ENCODE assay signal across 9 cellular contexts in the genomic region with DNA sequence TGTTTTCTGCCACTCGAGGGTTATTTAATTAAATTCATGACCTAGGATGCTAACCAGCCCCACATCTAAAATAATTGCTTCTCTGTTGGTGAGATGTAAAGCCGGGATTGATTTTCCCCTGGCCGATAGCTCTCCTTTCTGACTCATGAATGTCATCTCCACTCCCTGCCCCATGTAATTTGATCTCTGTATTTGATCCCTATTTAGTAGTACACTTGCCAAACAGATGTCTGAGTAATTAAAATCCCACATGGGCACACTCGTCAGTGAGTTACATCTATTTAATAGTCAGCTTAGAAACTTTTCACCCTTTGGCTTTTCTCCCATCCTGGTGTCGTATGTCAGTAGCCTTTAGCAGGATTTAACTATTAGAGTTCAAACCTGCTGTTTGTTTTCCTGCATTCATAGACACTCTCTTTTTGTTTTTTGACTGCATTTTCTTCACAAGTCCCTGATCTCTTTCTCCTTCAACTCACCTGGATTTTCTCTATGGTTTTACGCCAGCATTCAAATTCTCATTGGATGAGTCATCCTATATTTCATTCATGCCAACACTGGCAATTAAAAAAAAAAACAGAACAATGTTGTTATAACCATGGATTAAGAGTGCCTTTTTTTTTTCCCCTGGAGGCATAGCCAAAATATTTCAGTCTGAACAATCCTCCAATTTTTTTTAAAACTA.
DNase-seq lines count a peak whose midpoint lies in the region; ATAC-seq and TF ChIP-seq lines count a peak whose summit lies in the region.
"Had no signal": no experiment of that assay in that cellular context is flagged by ENCODE, and none has a peak within 500 bp of the region (broad histone marks: within the 10 kb centered on the region; RNA-seq: fewer than 3 reads in every experiment).

No MANE protein-coding gene starts in this region.

- H3K4me1 Mint-ChIP-seq in chondrocyte (ENCODE audit: low read depth) = peaks cover 36% of the 10 kb centered on the region
- peaks cover 3% of the 10 kb centered on the region for H3K4me1 Mint-ChIP-seq in activated CD4-positive, alpha-beta T cell treated with anti-CD3 and anti-CD28 coated beads, Interleukin-2, amount 10 ng/mL, durations not matched to agents 7 days and 5 days

- in situ Hi-C loops in GM13976 (cut with MboI; ENCODE audit: low sequenced_read_pairs, unreplicated experiment) = loop anchor here (25.0 kb wide), 1 partner anchor 416 kb away; a partner anchor contains a TSS

- TF ChIP-seq CTCF in chondrocyte (IDR thresholded peaks at IDR 0.05) (no peak), GM13976 (IDR thresholded peaks at IDR 0.05; ENCODE audit: borderline replicate concordance, control extremely low read depth, extremely low read depth, insufficient read depth, missing control alignments) (no peak)

- ATAC-seq in GM18520 (IDR thresholded peaks at IDR 0.05; ENCODE audit: unreplicated experiment) (no peak), HG02970 (IDR thresholded peaks at IDR 0.05; ENCODE audit: low FRiP score, unreplicated experiment) (no peak)

- CTCF ChIA-PET in activated CD4-positive, alpha-beta T cell treated with anti-CD3 and anti-CD28 coated beads, Interleukin-2, amount 10 ng/mL, durations not matched to agents 7 days and 5 days (lab: Charles Lee) = interaction anchor here (2.6 kb wide), 1 partner anchor 9 kb away, joined by 8 read pairs; no protein-coding TSS in a partner anchor

- no peaks in the 10 kb centered on the region for H3K36me3 Mint-ChIP-seq in chondrocyte (ENCODE audit: low read depth)
- no peaks in the 10 kb centered on the region for H3K36me3 Mint-ChIP-seq in activated CD4-positive, alpha-beta T cell treated with anti-CD3 and anti-CD28 coated beads, Interleukin-2, amount 10 ng/mL, durations not matched to agents 7 days and 5 days (ENCODE audit: low read depth)

- no peaks in the 10 kb centered on the region for H3K27me3 Mint-ChIP-seq in chondrocyte (ENCODE audit: low read depth)
- H3K27me3 Mint-ChIP-seq in activated CD4-positive, alpha-beta T cell treated with anti-CD3 and anti-CD28 coated beads, Interleukin-2, amount 10 ng/mL, durations not matched to agents 7 days and 5 days = peaks cover 30% of the 10 kb centered on the region

- H3K9me3 Mint-ChIP-seq in chondrocyte (ENCODE audit: low read depth) = no peaks in the 10 kb centered on the region
- H3K9me3 Mint-ChIP-seq in activated CD4-positive, alpha-beta T cell treated with anti-CD3 and anti-CD28 coated beads, Interleukin-2, amount 10 ng/mL, durations not matched to agents 7 days and 5 days = no peaks in the 10 kb centered on the region

- peak overlapping the region; percentile 19 for H3K4me3 Mint-ChIP-seq in chondrocyte (ENCODE audit: unreplicated experiment)
- H3K4me3 Mint-ChIP-seq in activated CD4-positive, alpha-beta T cell treated with anti-CD3 and anti-CD28 coated beads, Interleukin-2, amount 10 ng/mL, durations not matched to agents 7 days and 5 days = no peak overlapping the region

- POLR2A ChIA-PET in activated CD4-positive, alpha-beta T cell treated with anti-CD3 and anti-CD28 coated beads, Interleukin-2, amount 10 ng/mL, durations not matched to agents 7 days and 5 days (lab: Charles Lee) = no interaction called here

- DNase-seq in GM04504 (ENCODE audit: low read depth) = peak; percentile 92
- DNase-seq in NCI-H226 = peak; percentile 65
- DNase-seq in chondrocyte (ENCODE audit: low spot score) = no peak
- peak; percentile 94 for DNase-seq in renal cortical epithelial cell (ENCODE audit: low read depth)
- DNase-seq in GM13976 (ENCODE audit: low spot score) = no peak
- DNase-seq in activated CD4-positive, alpha-beta T cell treated with anti-CD3 and anti-CD28 coated beads, Interleukin-2, amount 10 ng/mL, durations not matched to agents 7 days and 5 days = no peak
- DNase-seq: posterior cingulate gyrus had no signal

- no peak overlapping the region for H3K27ac Mint-ChIP-seq in chondrocyte (ENCODE audit: unreplicated experiment)
- H3K27ac Mint-ChIP-seq in activated CD4-positive, alpha-beta T cell treated with anti-CD3 and anti-CD28 coated beads, Interleukin-2, amount 10 ng/mL, durations not matched to agents 7 days and 5 days = no peak overlapping the region

Comparison
In these comparisons a context has a peak if more than half of its experiments do, and no peak if none do; other contexts are left out.
1. DNase-seq: peak in GM04504 (single experiment), NCI-H226 (single experiment) and renal cortical epithelial cell (single experiment); none in chondrocyte (single experiment), GM13976 (single experiment) and activated CD4-positive, alpha-beta T cell treated with anti-CD3 and anti-CD28 coated beads, Interleukin-2, amount 10 ng/mL, durations not matched to agents 7 days and 5 days (single experiment).